Comparison of ENCODE assay signal across 8 cellular contexts in genomic region chr19:41993612-41994483, GRCh38. TPM values are rescaled to one million over a fixed set of nuclear protein-coding genes. Genes with fewer than 3 reads are reported as not detected.
DNase-seq lines count a peak whose midpoint lies in the region; ATAC-seq and TF ChIP-seq lines count a peak whose summit lies in the region.

TSS of gene ATP1A3 (minus strand) at chr19:41994230. CDS start at chr19:41994076, 154 bp downstream.

- POLR2A ChIA-PET in activated B cell treated with CpG ODN at 0.5 μM for 24 hours (lab: Charles Lee): interaction anchor here (0.6 kb wide), 1 partner anchor 377 kb away, joined by 7 read pairs; no protein-coding TSS in a partner anchor

- ATAC-seq in activated B cell treated with CpG ODN at 0.5 μM for 24 hours (ENCODE audit: low read depth) (peak; percentile 85), GM19455 (IDR thresholded peaks at IDR 0.05; ENCODE audit: unreplicated experiment) (no peak)

- intact Hi-C loops in activated B cell treated with CpG ODN at 0.5 μM for 24 hours (cut with micrococcal nuclease): no loop called here

- H3K9me3 Mint-ChIP-seq in activated B cell treated with CpG ODN at 0.5 μM for 24 hours (no peaks in the 10 kb centered on the region), chondrocyte (ENCODE audit: low read depth) (no peaks in the 10 kb centered on the region)

- CTCF ChIA-PET in activated B cell treated with CpG ODN at 0.5 μM for 24 hours (lab: Charles Lee): interaction anchor here (0.6 kb wide), 1 partner anchor 203 kb away, joined by 3 read pairs; no protein-coding TSS in a partner anchor

- TF ChIP-seq CTCF in activated B cell treated with CpG ODN at 0.5 μM for 24 hours (IDR thresholded peaks at IDR 0.05) (no peak), chondrocyte (IDR thresholded peaks at IDR 0.05) (no peak)

- no peaks in the 10 kb centered on the region for H3K36me3 Mint-ChIP-seq in activated B cell treated with CpG ODN at 0.5 μM for 24 hours (ENCODE audit: low read depth)
- H3K36me3 Mint-ChIP-seq in chondrocyte (ENCODE audit: low read depth): no peaks in the 10 kb centered on the region

- H3K4me3 Mint-ChIP-seq in activated B cell treated with CpG ODN at 0.5 μM for 24 hours (peak within 1 kb of the TSS; percentile 82), chondrocyte (ENCODE audit: unreplicated experiment) (peak within 1 kb of the TSS; percentile 59)

- DNase-seq in SIG-M5 treated with dmso at 0.1 percent for 504 hours (lab: John Stamatoyannopoulos, UW; ENCODE audit: unreplicated experiment) (peak; percentile 73), SIG-M5 (lab: John Stamatoyannopoulos, UW) (no peak), NCI-H2196 (lab: John Stamatoyannopoulos, UW; ENCODE audit: unreplicated experiment) (peak; percentile 84), activated B cell treated with CpG ODN at 0.5 μM for 24 hours (peak; percentile 71), chondrocyte (ENCODE audit: low spot score) (no peak), left kidney (ENCODE audit: low read depth, low spot score) (peak; percentile 67)
- peak; percentile 33 for DNase-seq in stimulated activated CD4-positive, alpha-beta T cell treated with anti-CD3 and anti-CD28 coated beads, Interleukin-4, amount 100 ng/mL, for 48 hours (ENCODE audit: low read depth in 2 of 2)

- H3K27me3 Mint-ChIP-seq in activated B cell treated with CpG ODN at 0.5 μM for 24 hours (peaks cover 31% of the 10 kb centered on the region), chondrocyte (ENCODE audit: low read depth) (peaks cover 46% of the 10 kb centered on the region)

- peaks cover 34% of the 10 kb centered on the region for H3K4me1 Mint-ChIP-seq in activated B cell treated with CpG ODN at 0.5 μM for 24 hours
- H3K4me1 Mint-ChIP-seq in chondrocyte (ENCODE audit: low read depth): peaks cover 8% of the 10 kb centered on the region

- H3K27ac Mint-ChIP-seq in activated B cell treated with CpG ODN at 0.5 μM for 24 hours (no peak within 1 kb of the TSS), chondrocyte (ENCODE audit: unreplicated experiment) (peak within 1 kb of the TSS; percentile 32)

RNA-seq across cellular contexts. Expression of gene ATP1A3, which starts in this region (rescaled TPM):
- total RNA-seq in activated B cell treated with CpG ODN at 0.5 μM for 24 hours: 1.4 and 1.8 TPM in 2 replicates
- 0.10 to 0.85 TPM (median 0.64 TPM) in 3 replicates for total RNA-seq in chondrocyte

Comparison
In these comparisons a context has a peak if more than half of its experiments do, and no peak if none do; other contexts are left out.
1. DNase-seq: peak in SIG-M5 treated with dmso at 0.1 percent for 504 hours (single experiment), NCI-H2196 (single experiment), activated B cell treated with CpG ODN at 0.5 μM for 24 hours (single experiment), left kidney (single experiment) and stimulated activated CD4-positive, alpha-beta T cell treated with anti-CD3 and anti-CD28 coated beads, Interleukin-4, amount 100 ng/mL, for 48 hours (2 of 2); none in SIG-M5 (single experiment) and chondrocyte (single experiment).